In genomic region chr6:31884528-31885035, GRCh38 we compare ENCODE assay signal across 3 cellular contexts.
TF ChIP-seq lines count a peak whose summit lies in the region.

No MANE protein-coding gene starts in this region.

TF ChIP-seq in SK-N-SH, 30 proteins besides CTCF, POLR2A, EP300 and RAD21:
- TF ChIP-seq POLR2AphosphoS5 (IDR thresholded peaks at IDR 0.05; ENCODE audit: low read depth, low read length) (no peak), SIN3A (IDR thresholded peaks at IDR 0.05; ENCODE audit: borderline replicate concordance, low read depth, low read length) (no peak), USF1 (IDR thresholded peaks at IDR 0.05; ENCODE audit: borderline replicate concordance, low read depth) (no peak), FOSL2 (IDR thresholded peaks at IDR 0.05; ENCODE audit: borderline replicate concordance, low read depth) (no peak), NFIC (IDR thresholded peaks at IDR 0.05; ENCODE audit: borderline replicate concordance) (no peak), TAF1 (IDR thresholded peaks at IDR 0.05; ENCODE audit: borderline replicate concordance, low read depth, low read length) (no peak), USF2 (IDR thresholded peaks at IDR 0.05; ENCODE audit: borderline replicate concordance, low read depth, low read length) (no peak), NRF1 (IDR thresholded peaks at IDR 0.05; ENCODE audit: low read depth, low read length) (no peak)

TF ChIP-seq in SK-N-SH treated with all-trans-retinoic acid at 6 μM for 48 hours, 23 proteins besides CTCF, POLR2A, EP300 and RAD21:
- TF ChIP-seq SNAI2 (CRISPR knock-in tag; IDR thresholded peaks at IDR 0.05), result no peak
- TF ChIP-seq PPARA (CRISPR knock-in tag; IDR thresholded peaks at IDR 0.05; ENCODE audit: borderline replicate concordance), result no peak
- no peak for TF ChIP-seq ZFP3 (CRISPR knock-in tag; IDR thresholded peaks at IDR 0.05)
- TF ChIP-seq ZNF8 (CRISPR knock-in tag; IDR thresholded peaks at IDR 0.05), result no peak
- no peak for TF ChIP-seq GLIS3 (CRISPR knock-in tag; IDR thresholded peaks at IDR 0.05)
- TF ChIP-seq BACH2 (CRISPR knock-in tag; IDR thresholded peaks at IDR 0.05; ENCODE audit: borderline replicate concordance), result no peak

TF ChIP-seq in HepG2, 621 proteins besides CTCF, POLR2A, EP300 and RAD21:
- 0 out of 2 replicates have a peak, but pooled peaks have one; percentile 21 for TF ChIP-seq ZNF768 (CRISPR knock-in tag; IDR thresholded peaks at IDR 0.05)
- TF ChIP-seq ERF (CRISPR knock-in tag; IDR thresholded peaks at IDR 0.05), result no peak
- TF ChIP-seq ZIK1 (CRISPR knock-in tag; IDR thresholded peaks at IDR 0.05; ENCODE audit: borderline replicate concordance, low read depth), result no peak
- 0 out of 2 replicates have a peak, but pooled peaks have one; percentile 43 for TF ChIP-seq RBFOX2 (IDR thresholded peaks at IDR 0.05; ENCODE audit: low read depth, low read length)
- no peak for TF ChIP-seq EED (CRISPR knock-in tag; IDR thresholded peaks at IDR 0.05)
- TF ChIP-seq TRIM22 (IDR thresholded peaks at IDR 0.05), result no peak
- no peak for TF ChIP-seq ZNF3 (CRISPR knock-in tag; IDR thresholded peaks at IDR 0.05)
- TF ChIP-seq FOXO4 (CRISPR knock-in tag; conservative IDR thresholded peaks at IDR 0.05), result no peak
- peak; percentile 70 for TF ChIP-seq AGO2 (optimal IDR thresholded peaks at IDR 0.05; ENCODE audit: low read depth, low read length)
- no peak for TF ChIP-seq HNF1B (CRISPR knock-in tag; IDR thresholded peaks at IDR 0.05)
